8 cellular contexts compared by ENCODE assay signal in genomic region chr1:176374967-176375569, GRCh38.
A peak's percentile ranks its signal among the peaks of the same experiment; 100 is the strongest.
DNase-seq lines count a peak whose midpoint lies in the region; ATAC-seq and TF ChIP-seq lines count a peak whose summit lies in the region.

No MANE protein-coding gene starts in this region.

- TF ChIP-seq CTCF in AG09319 (IDR thresholded peaks at IDR 0.05; ENCODE audit: low read depth, low read length) = peak; percentile 95
- TF ChIP-seq CTCF in WTC11 (IDR thresholded peaks at IDR 0.05) = peak; percentile 74
- peak; percentile 89 for TF ChIP-seq CTCF in chondrocyte (IDR thresholded peaks at IDR 0.05)

- H3K27me3 Mint-ChIP-seq in WTC11 (ENCODE audit: low read depth) (no peaks in the 10 kb centered on the region; the same call in 1 of the 2 replicates), chondrocyte (ENCODE audit: low read depth) (peaks cover 12% of the 10 kb centered on the region)

- POLR2A ChIA-PET in WTC11 (lab: Charles Lee) = interaction anchor here (0.7 kb wide), 1 partner anchor 910 kb away, joined by 3 read pairs; no protein-coding TSS in a partner anchor

- H3K4me1 Mint-ChIP-seq in WTC11 = no peaks in the 10 kb centered on the region
- H3K4me1 Mint-ChIP-seq in chondrocyte (ENCODE audit: low read depth) = no peaks in the 10 kb centered on the region

- CTCF ChIA-PET in WTC11 (lab: Charles Lee) = interaction anchor here (0.6 to 1.7 kb wide), 14 partner anchors 19 to 503 kb away, joined by 3 to 8 read pairs (median 4); no protein-coding TSS in a partner anchor

- peak; percentile 97 for ATAC-seq in GM18868 (IDR thresholded peaks at IDR 0.05; ENCODE audit: unreplicated experiment)
- ATAC-seq in HG03095 (IDR thresholded peaks at IDR 0.05; ENCODE audit: unreplicated experiment) = peak; percentile 74
- ATAC-seq in WTC11 = peak; percentile 98

- no peaks in the 10 kb centered on the region for H3K9me3 Mint-ChIP-seq in WTC11
- H3K9me3 Mint-ChIP-seq in chondrocyte (ENCODE audit: low read depth) = no peaks in the 10 kb centered on the region

- H3K36me3 Mint-ChIP-seq in WTC11 (no peaks in the 10 kb centered on the region), chondrocyte (ENCODE audit: low read depth) (no peaks in the 10 kb centered on the region)

- DNase-seq in AG09319 (ENCODE audit: extremely low read depth, low read depth) (peak; percentile 30), NCI-H2171 treated with DMSO at 0.1 percent for 48 hours (lab: John Stamatoyannopoulos, UW) (peak; percentile 53), WTC11 (ENCODE audit: low spot score) (peak; percentile 88), chondrocyte (ENCODE audit: low spot score) (no peak), left kidney (ENCODE audit: low read depth, low spot score) (peak; percentile 93)
- peak; percentile 18 to 57 for DNase-seq in stimulated activated CD4-positive, alpha-beta T cell treated with anti-CD3 and anti-CD28 coated beads, Interleukin-4, amount 100 ng/mL, for 4 hours

- H3K27ac Mint-ChIP-seq in WTC11 (no peak overlapping the region), chondrocyte (ENCODE audit: unreplicated experiment) (no peak overlapping the region)

- no peak overlapping the region for H3K4me3 Mint-ChIP-seq in WTC11
- no peak overlapping the region for H3K4me3 Mint-ChIP-seq in chondrocyte (ENCODE audit: unreplicated experiment)

TF ChIP-seq in WTC11, 78 proteins besides CTCF, POLR2A, EP300 and RAD21:
- no peak for TF ChIP-seq JAZF1 (CRISPR knock-in tag; IDR thresholded peaks at IDR 0.05)
- TF ChIP-seq ZNF425 (CRISPR knock-in tag; conservative IDR thresholded peaks at IDR 0.05) = no peak
- TF ChIP-seq CREM (CRISPR knock-in tag; IDR thresholded peaks at IDR 0.05) = no peak
- no peak for TF ChIP-seq AR (CRISPR knock-in tag; IDR thresholded peaks at IDR 0.05)
